In the genomic region with DNA sequence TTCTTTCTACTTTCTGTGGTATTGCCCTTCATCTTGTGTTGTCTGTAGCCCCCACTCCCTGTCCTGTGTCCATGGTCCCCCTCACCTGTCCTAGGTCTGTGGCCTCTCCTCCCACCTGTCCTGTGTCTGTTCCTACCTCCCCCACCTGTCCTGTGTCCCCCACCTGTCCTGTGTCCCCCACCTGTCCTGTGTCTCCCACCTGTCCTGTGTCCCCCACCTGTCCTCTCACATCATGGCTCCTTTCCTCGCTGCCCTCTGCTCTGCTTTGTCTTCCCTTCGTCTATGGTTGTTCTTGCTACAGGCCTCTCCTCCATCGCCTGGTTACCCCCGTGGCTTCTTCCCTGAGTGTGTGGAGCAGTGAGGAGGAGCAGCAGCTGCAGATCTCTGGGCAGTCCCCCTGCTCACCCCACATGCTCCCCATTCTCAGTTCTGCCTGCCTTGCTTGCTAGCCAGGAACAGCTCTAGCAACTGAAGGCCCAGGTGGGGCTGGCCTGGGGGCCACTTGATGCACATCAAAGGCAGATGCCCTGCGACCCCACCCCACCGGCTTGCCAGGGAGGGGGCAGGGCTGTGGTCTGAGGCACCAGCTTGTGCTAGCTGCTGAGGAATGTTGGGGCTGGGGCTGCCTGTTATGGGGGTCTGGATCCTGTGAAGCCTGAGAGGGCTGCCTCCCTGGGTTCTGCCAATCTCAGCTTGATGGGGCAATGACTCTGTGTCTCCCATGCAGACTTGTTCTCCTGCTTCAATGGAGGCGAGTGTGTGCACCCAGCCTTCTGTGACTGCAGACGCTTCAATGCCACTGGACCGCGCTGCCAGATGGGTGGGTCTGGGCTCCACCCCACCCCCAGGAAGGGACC, we compare ENCODE assay signal across 1 cellular context.
TF ChIP-seq lines count a peak whose summit lies in the region.

No MANE protein-coding gene starts in this region.

TF ChIP-seq in IMR-90, 13 proteins besides CTCF, POLR2A, EP300 and RAD21:
- no peak for TF ChIP-seq CEBPB (IDR thresholded peaks at IDR 0.05; ENCODE audit: low read depth, low read length)
- no peak for TF ChIP-seq MAZ (IDR thresholded peaks at IDR 0.05; ENCODE audit: borderline replicate concordance, low read depth, low read length)
- TF ChIP-seq SMC3 (IDR thresholded peaks at IDR 0.05; ENCODE audit: low read depth, low read length), result no peak
- TF ChIP-seq NFE2L2 (IDR thresholded peaks at IDR 0.05; ENCODE audit: low read depth, low read length), result no peak
- TF ChIP-seq, protein P1, sequence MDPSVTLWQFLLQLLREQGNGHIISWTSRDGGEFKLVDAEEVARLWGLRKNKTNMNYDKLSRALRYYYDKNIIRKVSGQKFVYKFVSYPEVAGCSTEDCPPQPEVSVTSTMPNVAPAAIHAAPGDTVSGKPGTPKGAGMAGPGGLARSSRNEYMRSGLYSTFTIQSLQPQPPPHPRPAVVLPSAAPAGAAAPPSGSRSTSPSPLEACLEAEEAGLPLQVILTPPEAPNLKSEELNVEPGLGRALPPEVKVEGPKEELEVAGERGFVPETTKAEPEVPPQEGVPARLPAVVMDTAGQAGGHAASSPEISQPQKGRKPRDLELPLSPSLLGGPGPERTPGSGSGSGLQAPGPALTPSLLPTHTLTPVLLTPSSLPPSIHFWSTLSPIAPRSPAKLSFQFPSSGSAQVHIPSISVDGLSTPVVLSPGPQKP (IDR thresholded peaks at IDR 0.05; ENCODE audit: borderline replicate concordance, low read depth, low read length), result no peak
- no peak for TF ChIP-seq MAFK (IDR thresholded peaks at IDR 0.05; ENCODE audit: low read depth, low read length)
- no peak for TF ChIP-seq RFX5 (IDR thresholded peaks at IDR 0.05; ENCODE audit: low read depth, low read length)
- no peak for TF ChIP-seq RCOR1 (IDR thresholded peaks at IDR 0.05; ENCODE audit: insufficient replicate concordance, low read length)
- TF ChIP-seq, protein P2, sequence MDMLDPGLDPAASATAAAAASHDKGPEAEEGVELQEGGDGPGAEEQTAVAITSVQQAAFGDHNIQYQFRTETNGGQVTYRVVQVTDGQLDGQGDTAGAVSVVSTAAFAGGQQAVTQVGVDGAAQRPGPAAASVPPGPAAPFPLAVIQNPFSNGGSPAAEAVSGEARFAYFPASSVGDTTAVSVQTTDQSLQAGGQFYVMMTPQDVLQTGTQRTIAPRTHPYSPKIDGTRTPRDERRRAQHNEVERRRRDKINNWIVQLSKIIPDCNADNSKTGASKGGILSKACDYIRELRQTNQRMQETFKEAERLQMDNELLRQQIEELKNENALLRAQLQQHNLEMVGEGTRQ (IDR thresholded peaks at IDR 0.05; ENCODE audit: low read depth, low read length), result no peak
- no peak for TF ChIP-seq CHD1 (IDR thresholded peaks at IDR 0.05; ENCODE audit: low read depth, low read length)
- TF ChIP-seq BHLHE40 (IDR thresholded peaks at IDR 0.05; ENCODE audit: low read depth, low read length), result no peak
- no peak for TF ChIP-seq FOS (IDR thresholded peaks at IDR 0.05; ENCODE audit: low read depth, low read length)
- no peak for TF ChIP-seq MXI1 (IDR thresholded peaks at IDR 0.05; ENCODE audit: borderline replicate concordance, low read depth, low read length)
